Comparison of ENCODE assay signal across 6 cellular contexts in genomic region chr13:34003712-34004111, GRCh38.
"Had no signal": no experiment of that assay in that cellular context is flagged by ENCODE, and none has a peak within 500 bp of the region (broad histone marks: within the 10 kb centered on the region; RNA-seq: fewer than 3 reads in every experiment).

No MANE protein-coding gene starts in this region.

- H3K4me1 Mint-ChIP-seq: IgD-negative memory B cell had no signal

- H3K4me2 ChIP-seq: GM23338 had no signal

- H3K9me3 Mint-ChIP-seq: GM23338, H9, IgD-negative memory B cell had no signal

- H3K27ac ChIP-seq: HL-60 had no signal

- H3K4me3 Mint-ChIP-seq: GM23338, H9, IgD-negative memory B cell had no signal

- H2AFZ ChIP-seq: GM23338 had no signal

- DNase-seq: H9, HCEC 1CT had no signal

- ATAC-seq: GM23338, HepG2 had no signal

- H3K27ac Mint-ChIP-seq: GM23338, IgD-negative memory B cell had no signal

- H3K4me3 ChIP-seq: GM23338 had no signal

- H3K36me3 Mint-ChIP-seq: IgD-negative memory B cell had no signal
